In genomic region chr1:167016090-167016750, GRCh38 we compare ENCODE assay signal across 22 cellular contexts. TPM values are rescaled to one million over a fixed set of nuclear protein-coding genes. Genes with fewer than 3 reads are reported as not detected.
"Had no signal": no experiment of that assay in that cellular context is flagged by ENCODE, and none has a peak within 500 bp of the region (broad histone marks: within the 10 kb centered on the region; RNA-seq: fewer than 3 reads in every experiment).

No MANE protein-coding gene starts in this region.

- ATAC-seq: activated CD4-positive, alpha-beta T cell treated with anti-CD3 and anti-CD28 coated beads for 36 hours; left cardiac atrium; stimulated activated naive B cell treated with anti-CD40 and anti-IgM and Interleukin-4, amounts not matched to agents 10 μg/mL and 1 μg/mL and 100 μg/mL, for 72 hours had no signal

- H3K4me3 ChIP-seq: dorsolateral prefrontal cortex, lung, sigmoid colon, thoracic aorta, upper lobe of left lung had no signal

- DNase-seq: activated CD4-positive, alpha-beta memory T cell treated with anti-CD3 and anti-CD28 coated beads for 36 hours; activated CD4-positive, alpha-beta T cell treated with anti-CD3 and anti-CD28 coated beads for 36 hours; activated naive CD4-positive, alpha-beta T cell; activated naive CD8-positive, alpha-beta T cell treated with anti-CD3 and anti-CD28 coated beads, Interleukin-2, amount 10 ng/mL, durations not matched to agents 7 days and 5 days; activated T-cell treated with anti-CD3 and anti-CD28 coated beads for 4 hours; anterior cingulate cortex; central memory CD4-positive, alpha-beta T cell; dorsolateral prefrontal cortex; endodermal cell; foreskin melanocyte; glutamatergic neuron; hippocampal formation; left cardiac atrium; sigmoid colon; stimulated activated naive B cell treated with anti-CD40 and anti-IgM and Interleukin-4, amounts not matched to agents 10 μg/mL and 1 μg/mL and 100 μg/mL, for 72 hours; upper lobe of left lung had no signal

RNA-seq across cellular contexts. Expression of gene MAEL, which starts 27.1 kb away (rescaled TPM):
- total RNA-seq: activated naive CD8-positive, alpha-beta T cell treated with anti-CD3 and anti-CD28 coated beads, Interleukin-2, amount 10 ng/mL, durations not matched to agents 7 days and 5 days; activated T-helper 1 cell treated with anti-CD3 and anti-CD28 coated beads, Interleukin-12 subunit alpha, Interleukin-12 subunit beta, Interleukin-2, Interleukin-4 antibody, amounts not matched to agents 30 ng/mL and 10 ng/mL and 1 ng/mL, durations not matched to agents 14 hours and 24 hours and 36 hours; epithelial cell of proximal tubule; fibroblast of lung; lung; T-helper 2 cell treated with Interferon-gamma antibody and Interleukin-4, amounts not matched to agents 100 ng/mL and 5 ng/mL, for 36 hours; thoracic aorta; upper lobe of left lung had no signal
- polyA plus RNA-seq: fibroblast of lung had no signal
